Comparison of ENCODE assay signal across 8 cellular contexts in genomic region chr5:31854181-31854624, GRCh38.
DNase-seq lines count a peak whose midpoint lies in the region; ATAC-seq and TF ChIP-seq lines count a peak whose summit lies in the region.

No MANE protein-coding gene starts in this region.

- H4K5ac ChIP-seq in IMR-90 (ENCODE audit: low read depth, low read length) = no peak overlapping the region

- H2BK15ac ChIP-seq in IMR-90 (ENCODE audit: low read depth, low read length) = no peak overlapping the region

- H3K9ac ChIP-seq in IMR-90 (ENCODE audit: low read depth, low read length) (no peak overlapping the region), liver (ENCODE audit: low read depth in 1 of 2, low read length in 2 of 2) (no peak overlapping the region)

- H3K36me3 Mint-ChIP-seq in dendritic cell treated with granulocyte-macrophage colony-stimulating factor and Interleukin-4, amounts not matched to agents 40 ng/mL and 50 ng/mL, for 4 days (ENCODE audit: low read depth) = no peaks in the 10 kb centered on the region

- no peaks in the 10 kb centered on the region for H3K36me3 ChIP-seq in IMR-90 (ENCODE audit: control insufficient read depth, insufficient read depth, low read length)
- no peaks in the 10 kb centered on the region for H3K36me3 ChIP-seq in liver (ENCODE audit: control insufficient read depth in 4 of 4, insufficient read depth in 3 of 4, low read depth in 1 of 4, low read length in 3 of 4)
- H3K36me3 ChIP-seq in thyroid gland = no peaks in the 10 kb centered on the region

- H3K9me1 ChIP-seq in IMR-90 (ENCODE audit: insufficient read depth, low read length) = no peaks in the 10 kb centered on the region

- no peak overlapping the region for H2BK5ac ChIP-seq in IMR-90 (ENCODE audit: low read depth, low read length, poor library complexity, severe bottlenecking)

- peak overlapping the region; percentile 78 for H2AFZ ChIP-seq in IMR-90 (replicated peaks; ENCODE audit: low read length, poor library complexity)

- H3K56ac ChIP-seq in IMR-90 (ENCODE audit: extremely low read depth, insufficient read depth, low read length) = no peak overlapping the region

- no CpG with 5 or more reads among the region's 16 CpGs for WGBS in IMR-90 (ENCODE audit: extremely low coverage in 2 of 2, insufficient read length in 1 of 2), 2 experiments
- WGBS in liver = 8% methylated on average over 16 of the region's 16 CpGs
- WGBS in thyroid gland, 2 donors = 14% methylated on average over 9 to 16 of the region's 16 CpGs

- peaks cover 18% of the 10 kb centered on the region for H3K4me1 Mint-ChIP-seq in dendritic cell treated with granulocyte-macrophage colony-stimulating factor and Interleukin-4, amounts not matched to agents 40 ng/mL and 50 ng/mL, for 4 days (ENCODE audit: low read depth)

- H2AK5ac ChIP-seq in IMR-90 (ENCODE audit: low read depth, low read length) = no peak overlapping the region

- peaks cover 42% of the 10 kb centered on the region for H3K27me3 Mint-ChIP-seq in dendritic cell treated with granulocyte-macrophage colony-stimulating factor and Interleukin-4, amounts not matched to agents 40 ng/mL and 50 ng/mL, for 4 days

- peak overlapping the region; percentile 69 for H3K4me2 ChIP-seq in IMR-90 (ENCODE audit: low read depth, low read length)

- peak overlapping the region; percentile 60 for H3K4me3 Mint-ChIP-seq in dendritic cell treated with granulocyte-macrophage colony-stimulating factor and Interleukin-4, amounts not matched to agents 40 ng/mL and 50 ng/mL, for 4 days

- H2AK9ac ChIP-seq in IMR-90 (replicated peaks; ENCODE audit: low read depth, low read length, poor library complexity) = no peak overlapping the region

- DNase-seq in ACHN = peak; percentile 1
- peak; percentile 26 for DNase-seq in IMR-90
- DNase-seq in thyroid gland = peak; percentile 5
- DNase-seq in NCI-H2107 (lab: John Stamatoyannopoulos, UW) = no peak

- dilution Hi-C loops in IMR-90 (cut with HindIII; ENCODE audit: low sequenced_read_pairs, unreplicated experiment) = no loop called here

- H3K4me3 ChIP-seq in IMR-90 (ENCODE audit: insufficient read depth, low read depth, low read length) = peak overlapping the region; percentile 24; the same call in 1 of the 2 replicates
- H3K4me3 ChIP-seq in liver (ENCODE audit: low read depth in 1 of 3, low read length in 3 of 3) = peak overlapping the region in 2 of 3 donors; percentile 45 to 52
- peak overlapping the region in 1 of 3 donors; percentile 44 for H3K4me3 ChIP-seq in thyroid gland (replicated peaks in 1 of 3)

- H3K9me3 Mint-ChIP-seq in dendritic cell treated with granulocyte-macrophage colony-stimulating factor and Interleukin-4, amounts not matched to agents 40 ng/mL and 50 ng/mL, for 4 days = peaks cover 10% of the 10 kb centered on the region

- no peak overlapping the region for H3K27ac ChIP-seq in IMR-90 (ENCODE audit: insufficient read depth, low read length)
- no peak overlapping the region for H3K27ac ChIP-seq in liver (ENCODE audit: low read depth in 1 of 2, low read length in 2 of 2)
- H3K27ac ChIP-seq in thyroid gland = peak overlapping the region in 2 of 3 donors; percentile 17 to 64

- H3K23ac ChIP-seq in IMR-90 (ENCODE audit: low read depth, low read length) = no peak overlapping the region

- ATAC-seq in IMR-90 (ENCODE audit: low read depth) (peak; percentile 49), HG02973 (IDR thresholded peaks at IDR 0.05; ENCODE audit: unreplicated experiment) (no peak), GM19397 (IDR thresholded peaks at IDR 0.05; ENCODE audit: unreplicated experiment) (no peak)

- no peak overlapping the region for H3K4ac ChIP-seq in IMR-90 (ENCODE audit: low read depth, low read length)

- H2BK120ac ChIP-seq in IMR-90 (ENCODE audit: low read depth, low read length) = no peak overlapping the region

- no peak overlapping the region for H3K27ac Mint-ChIP-seq in dendritic cell treated with granulocyte-macrophage colony-stimulating factor and Interleukin-4, amounts not matched to agents 40 ng/mL and 50 ng/mL, for 4 days

- H3K9me3 ChIP-seq in IMR-90 (ENCODE audit: control insufficient read depth, insufficient read depth, low read length) (peaks cover 4% of the 10 kb centered on the region; the same call in 1 of the 2 replicates), liver (ENCODE audit: control insufficient read depth in 4 of 4, low read length in 3 of 4) (peaks cover 3 to 9% (median 5%) of the 10 kb centered on the region in 4 donors), thyroid gland (no peaks in the 10 kb centered on the region)

- H3K4me1 ChIP-seq in IMR-90 (ENCODE audit: control insufficient read depth, insufficient read depth, low read length) (no peaks in the 10 kb centered on the region; the same call in 1 of the 2 replicates), liver (ENCODE audit: control insufficient read depth in 4 of 4, insufficient read depth in 4 of 4, low read length in 3 of 4) (peaks cover 6 to 17% (median 14%) of the 10 kb centered on the region in 4 donors), thyroid gland (peaks cover 4 to 15% of the 10 kb centered on the region in 2 donors)

- in situ Hi-C loops in ACHN (cut with HindIII; ENCODE audit: low pct_ligation_motif_present, low pct_unique_long_range_greater_than_20kb, low sequenced_read_pairs) = no loop called here
- in situ Hi-C loops in IMR-90 (cut with MboI; ENCODE audit: low sequenced_read_pairs) = no loop called here

- H4K91ac ChIP-seq in IMR-90 (ENCODE audit: insufficient read depth, low read depth, low read length) = no peak overlapping the region

- no peaks in the 10 kb centered on the region for H3K79me1 ChIP-seq in IMR-90 (ENCODE audit: low read depth in 1 of 2, low read length in 2 of 2)

- no TSS peak for BruUV-seq in IMR-90 (replicated peaks; lab: Mats Ljungman, UMichigan)

- no peak for TF ChIP-seq POLR2A in IMR-90 (IDR thresholded peaks at IDR 0.05; ENCODE audit: low read depth, low read length)
- TF ChIP-seq POLR2A in thyroid gland (IDR thresholded peaks at IDR 0.05) = no peak

- H2BK20ac ChIP-seq in IMR-90 (ENCODE audit: low read depth, low read length) = no peak overlapping the region

- CTCF ChIA-PET in IMR-90 (lab: Yijun Ruan, JAX) = interaction anchor here (2.2 kb wide), 1 partner anchor 222 kb away, joined by 6 read pairs; no protein-coding TSS in a partner anchor

- intact Hi-C loops in IMR-90 (cut with micrococcal nuclease) (no loop called here), thyroid gland (cut with DNase I) (no loop called here)
- intact Hi-C loops in dendritic cell treated with granulocyte-macrophage colony-stimulating factor and Interleukin-4, amounts not matched to agents 40 ng/mL and 50 ng/mL, for 4 days (cut with micrococcal nuclease) = no loop called here

- H3K14ac ChIP-seq in IMR-90 (replicated peaks; ENCODE audit: low read depth, low read length) = no peak overlapping the region

- H3K18ac ChIP-seq in IMR-90 (ENCODE audit: low read depth, low read length) = no peak overlapping the region

- H3K27me3 ChIP-seq in IMR-90 (ENCODE audit: control insufficient read depth, insufficient read depth, low read length) (peaks cover 34% of the 10 kb centered on the region), liver (ENCODE audit: control insufficient read depth in 4 of 4, insufficient read depth in 4 of 4, low read length in 3 of 4) (peaks cover 0 to 18% (median 3%) of the 10 kb centered on the region in 4 donors), thyroid gland (no peaks in the 10 kb centered on the region)

- POLR2A ChIA-PET in IMR-90 (lab: Charles Lee; ENCODE audit: unreplicated experiment) = no interaction called here

- no peak overlapping the region; a peak in 1 of 4 replicates for H4K8ac ChIP-seq in IMR-90 (ENCODE audit: low read depth in 2 of 2, low read length in 2 of 2)

- no peak for TF ChIP-seq RAD21 in IMR-90 (IDR thresholded peaks at IDR 0.05; ENCODE audit: low read length)
- TF ChIP-seq RAD21 in liver (IDR thresholded peaks at IDR 0.05) = no peak

- TF ChIP-seq CTCF in IMR-90 (conservative IDR thresholded peaks at IDR 0.05; ENCODE audit: low read depth, low read length) (no peak), liver (IDR thresholded peaks at IDR 0.05; ENCODE audit: low read depth, low read length, missing input control) (no peak), thyroid gland (IDR thresholded peaks at IDR 0.05) (no peak)

- H4K20me1 ChIP-seq in IMR-90 (ENCODE audit: insufficient read depth, low read length) = no peaks in the 10 kb centered on the region

TF ChIP-seq in IMR-90, 13 proteins besides CTCF, POLR2A, EP300 and RAD21:
- TF ChIP-seq NFE2L2 (IDR thresholded peaks at IDR 0.05; ENCODE audit: low read depth, low read length) = no peak
- no peak for TF ChIP-seq MXI1 (IDR thresholded peaks at IDR 0.05; ENCODE audit: borderline replicate concordance, low read depth, low read length)
TF ChIP-seq in IMR-90: peak in this region for 0.

TF ChIP-seq in liver, 16 proteins besides CTCF, POLR2A, EP300 and RAD21:
- TF ChIP-seq EGR1 (IDR thresholded peaks at IDR 0.05; ENCODE audit: low read depth in 2 of 2) (no peak), RXRA (IDR thresholded peaks at IDR 0.05) (no peak)
TF ChIP-seq in liver: peak in this region for 0.

Comparison
In these comparisons a context has a peak if more than half of its experiments do, and no peak if none do; other contexts are left out.
1. H3K27ac ChIP-seq: peak in thyroid gland (2 of 3); none in IMR-90 (single experiment) and liver (0 of 2).